Comparison of ENCODE assay signal across 18 cellular contexts in genomic region chr3:117562000-117562399, GRCh38.
DNase-seq lines count a peak whose midpoint lies in the region; ATAC-seq and TF ChIP-seq lines count a peak whose summit lies in the region.
"Had no signal": no experiment of that assay in that cellular context is flagged by ENCODE, and none has a peak within 500 bp of the region (broad histone marks: within the 10 kb centered on the region; RNA-seq: fewer than 3 reads in every experiment).

No MANE protein-coding gene starts in this region.

- intact Hi-C loops in MCF 10A (cut with micrococcal nuclease) = no loop called here
- intact Hi-C loops in CD8-positive, alpha-beta T cell (cut with DNase I, micrococcal nuclease) = no loop called here

- no peaks in the 10 kb centered on the region for H3K4me1 Mint-ChIP-seq in MCF 10A (ENCODE audit: insufficient read depth, unreplicated experiment)
- no peaks in the 10 kb centered on the region for H3K4me1 Mint-ChIP-seq in CD8-positive, alpha-beta T cell (ENCODE audit: low read depth)
- H3K4me1 Mint-ChIP-seq: CD4-positive, CD25-positive, alpha-beta regulatory T cell; T-cell had no signal

- POLR2A ChIA-PET in MCF 10A (lab: Yijun Ruan, JAX) = no interaction called here
- POLR2A ChIA-PET in CD8-positive, alpha-beta T cell (lab: Charles Lee) = no interaction called here

- H3K36me3 Mint-ChIP-seq in MCF 10A (ENCODE audit: insufficient read depth, unreplicated experiment) = no peaks in the 10 kb centered on the region
- H3K36me3 Mint-ChIP-seq in CD8-positive, alpha-beta T cell = no peaks in the 10 kb centered on the region
- H3K36me3 Mint-ChIP-seq: CD4-positive, CD25-positive, alpha-beta regulatory T cell; T-cell had no signal

- no peak overlapping the region for H3K4me3 ChIP-seq in suprapubic skin
- no peak overlapping the region for H3K4me3 ChIP-seq in CD8-positive, alpha-beta T cell (ENCODE audit: low read depth, low read length)

- CTCF ChIA-PET in MCF 10A (lab: Yijun Ruan, JAX) = interaction anchor here (1.0 kb wide), 1 partner anchor 38 kb away, joined by 3 read pairs; no protein-coding TSS in a partner anchor
- CTCF ChIA-PET in CD8-positive, alpha-beta T cell (lab: Charles Lee) = no interaction called here

- TF ChIP-seq POLR2A in suprapubic skin (IDR thresholded peaks at IDR 0.05) = no peak

- TF ChIP-seq CTCF in MCF 10A (IDR thresholded peaks at IDR 0.05; ENCODE audit: unreplicated experiment) (no peak), suprapubic skin (IDR thresholded peaks at IDR 0.05) (no peak)
- TF ChIP-seq CTCF in CD8-positive, alpha-beta T cell (IDR thresholded peaks at IDR 0.05) = no peak

- no peak for TF ChIP-seq EP300 in suprapubic skin (IDR thresholded peaks at IDR 0.05)

- no peak for ATAC-seq in CD8-positive, alpha-beta T cell
- ATAC-seq: T-cell had no signal

- no TSS peak for BruUV-seq in MCF 10A (replicated peaks; lab: Mats Ljungman, UMichigan)

- no peaks in the 10 kb centered on the region for H3K27me3 Mint-ChIP-seq in MCF 10A (ENCODE audit: insufficient read depth, unreplicated experiment)
- no peaks in the 10 kb centered on the region for H3K27me3 Mint-ChIP-seq in CD8-positive, alpha-beta T cell (ENCODE audit: low read depth)
- H3K27me3 Mint-ChIP-seq: CD4-positive, CD25-positive, alpha-beta regulatory T cell; T-cell had no signal

- H3K36me3 ChIP-seq in suprapubic skin = no peaks in the 10 kb centered on the region
- H3K36me3 ChIP-seq in CD8-positive, alpha-beta T cell (ENCODE audit: insufficient read depth, low read length) = no peaks in the 10 kb centered on the region
- H3K36me3 ChIP-seq: BE2C had no signal

- H3K27ac ChIP-seq in suprapubic skin = no peak overlapping the region
- H3K27ac ChIP-seq in CD8-positive, alpha-beta T cell (ENCODE audit: low read depth, low read length) = no peak overlapping the region

- DNase-seq in NCI-H1417 (lab: John Stamatoyannopoulos, UW) (peak; percentile 19 to 51 (median 47)), NCI-H1417 treated with DMSO at 0.1 percent for 48 hours (lab: John Stamatoyannopoulos, UW) (no peak), DMS53 (lab: John Stamatoyannopoulos, UW) (peak; percentile 72), NCI-H510A (lab: John Stamatoyannopoulos, UW) (peak; percentile 42), SHP77 treated with DMSO at 0.1 percent for 48 hours (lab: John Stamatoyannopoulos, UW) (peak; percentile 58), MCF 10A (ENCODE audit: unreplicated experiment) (no peak), suprapubic skin (ENCODE audit: low spot score in 2 of 2) (no peak)
- no peak for DNase-seq in CD8-positive, alpha-beta T cell
- DNase-seq: BE2C; CD4-positive, CD25-positive, alpha-beta regulatory T cell; DND-41; KBM-7; MV-4-11; NCI-H1436 treated with DMSO at 0.1 percent for 48 hours; NCI-H2171 treated with DMSO at 0.1 percent for 48 hours; Right ventricle myocardium superior; SK-N-SH; T-cell had no signal

- no peaks in the 10 kb centered on the region for H3K9me3 ChIP-seq in suprapubic skin
- H3K9me3 ChIP-seq in CD8-positive, alpha-beta T cell (ENCODE audit: low read length) = no peaks in the 10 kb centered on the region
- H3K9me3 ChIP-seq: BE2C, SK-N-SH had no signal

- H3K4me1 ChIP-seq in suprapubic skin = no peaks in the 10 kb centered on the region
- no peaks in the 10 kb centered on the region for H3K4me1 ChIP-seq in CD8-positive, alpha-beta T cell (ENCODE audit: insufficient read depth, low read length)

- WGBS in suprapubic skin = 82% methylated on average over 2 of the region's 2 CpGs

- no peak overlapping the region for H3K27ac Mint-ChIP-seq in MCF 10A (ENCODE audit: low read depth, unreplicated experiment)
- H3K27ac Mint-ChIP-seq in CD8-positive, alpha-beta T cell = no peak overlapping the region
- H3K27ac Mint-ChIP-seq: CD4-positive, CD25-positive, alpha-beta regulatory T cell; T-cell had no signal

- H3K4me3 Mint-ChIP-seq in MCF 10A (ENCODE audit: unreplicated experiment) = no peak overlapping the region
- H3K4me3 Mint-ChIP-seq in CD8-positive, alpha-beta T cell = no peak overlapping the region
- H3K4me3 Mint-ChIP-seq: CD4-positive, CD25-positive, alpha-beta regulatory T cell; T-cell had no signal

- H3K27me3 ChIP-seq in suprapubic skin = no peaks in the 10 kb centered on the region
- H3K27me3 ChIP-seq in CD8-positive, alpha-beta T cell (ENCODE audit: insufficient read depth, low read length) = no peaks in the 10 kb centered on the region
- H3K27me3 ChIP-seq: BE2C had no signal

- H3K9me3 Mint-ChIP-seq in MCF 10A (ENCODE audit: unreplicated experiment) = no peaks in the 10 kb centered on the region
- H3K9me3 Mint-ChIP-seq in CD8-positive, alpha-beta T cell = peaks cover 18% of the 10 kb centered on the region

Comparison
In these comparisons a context has a peak if more than half of its experiments do, and no peak if none do; other contexts are left out.
1. DNase-seq: peak in NCI-H1417 (3 of 3), DMS53 (single experiment), NCI-H510A (single experiment) and SHP77 treated with DMSO at 0.1 percent for 48 hours (single experiment); none in NCI-H1417 treated with DMSO at 0.1 percent for 48 hours (single experiment), MCF 10A (single experiment), suprapubic skin (0 of 2) and CD8-positive, alpha-beta T cell (0 of 7).